Comparison of ENCODE assay signal across 13 cellular contexts in genomic region chr6:35391240-35391968, GRCh38. TPM values are rescaled to one million over a fixed set of nuclear protein-coding genes. Genes with fewer than 3 reads are reported as not detected.
DNase-seq lines count a peak whose midpoint lies in the region; ATAC-seq and TF ChIP-seq lines count a peak whose summit lies in the region.
"Had no signal": no experiment of that assay in that cellular context is flagged by ENCODE, and none has a peak within 500 bp of the region (broad histone marks: within the 10 kb centered on the region; RNA-seq: fewer than 3 reads in every experiment).

No MANE protein-coding gene starts in this region.

- DNase-seq in CD4-positive, alpha-beta T cell, result no peak
- peak; percentile 99 for DNase-seq in PC-3
- DNase-seq in choroid plexus epithelial cell (ENCODE audit: low read depth), result peak; percentile 95
- no peak for DNase-seq in naive thymus-derived CD4-positive, alpha-beta T cell
- DNase-seq in NCI-H128 (lab: John Stamatoyannopoulos, UW; ENCODE audit: unreplicated experiment), result no peak
- DNase-seq in activated CD4-positive, alpha-beta T cell treated with anti-CD3 and anti-CD28 coated beads, Interleukin-2, amount 50 U/mL, for 4 hours, result no peak
- DNase-seq: activated CD4-positive, CD25-positive, alpha-beta regulatory T cell treated with anti-CD3 and anti-CD28 coated beads, Interleukin-2, amount 50 U/mL, for 72 hours; endodermal cell; NCI-H2227 treated with DMSO at 0.1 percent for 48 hours; retina had no signal

- ATAC-seq in CD4-positive, alpha-beta T cell (ENCODE audit: poor library complexity), result peak; percentile 77
- ATAC-seq in PC-3, result peak; percentile 75
- ATAC-seq in naive thymus-derived CD4-positive, alpha-beta T cell, result peak; percentile 67
- no peak for ATAC-seq in GM18517 (IDR thresholded peaks at IDR 0.05; ENCODE audit: unreplicated experiment)
- ATAC-seq in GM19452 (IDR thresholded peaks at IDR 0.05; ENCODE audit: unreplicated experiment), result no peak
- ATAC-seq: GM12878 had no signal

- no peaks in the 10 kb centered on the region for H3K9me2 ChIP-seq in PC-3 (replicated peaks; ENCODE audit: low read length)

- peak overlapping the region; percentile 29; the same call in 1 of the 2 replicates for H3K4me3 ChIP-seq in PC-3 (ENCODE audit: low read length)
- no peak overlapping the region for H3K4me3 ChIP-seq in choroid plexus epithelial cell (ENCODE audit: low read depth, low read length)
- H3K4me3 ChIP-seq in naive thymus-derived CD4-positive, alpha-beta T cell (ENCODE audit: low read length), result no peak overlapping the region
- H3K4me3 ChIP-seq: GM12878 had no signal

- CTCF ChIA-PET in CD4-positive, alpha-beta T cell (lab: Charles Lee), result no interaction called here
- CTCF ChIA-PET in PC-3 (lab: Charles Lee), result interaction anchor here (0.9 to 1.6 kb wide), 3 partner anchors 24 to 58 kb away, joined by 3 to 7 read pairs (median 4); no protein-coding TSS in a partner anchor
- CTCF ChIA-PET in naive thymus-derived CD4-positive, alpha-beta T cell (lab: Charles Lee), result no interaction called here

- H2AFZ ChIP-seq in PC-3 (ENCODE audit: low read length), result no peak overlapping the region

- H3K27me3 ChIP-seq in CD4-positive, alpha-beta T cell (ENCODE audit: control insufficient read depth, insufficient read depth, low read length), result no peaks in the 10 kb centered on the region
- H3K27me3 ChIP-seq in PC-3 (ENCODE audit: low read length), result no peaks in the 10 kb centered on the region
- no peaks in the 10 kb centered on the region for H3K27me3 ChIP-seq in naive thymus-derived CD4-positive, alpha-beta T cell (ENCODE audit: control insufficient read depth in 2 of 2, insufficient read depth in 2 of 2, low read length in 2 of 2)

- no peak for TF ChIP-seq CTCF in CD4-positive, alpha-beta T cell (IDR thresholded peaks at IDR 0.05)
- TF ChIP-seq CTCF in PC-3 (conservative IDR thresholded peaks at IDR 0.05; ENCODE audit: low read depth, low read length) (peak; percentile 22; the same call in 1 of the 2 replicates), choroid plexus epithelial cell (conservative IDR thresholded peaks at IDR 0.05; ENCODE audit: low read depth, low read length) (peak; percentile 28)

- intact Hi-C loops in CD4-positive, alpha-beta T cell (cut with DNase I, micrococcal nuclease), result loop anchor here in 1 of 2 experiments (10.0 kb wide), 1 partner anchor 47 kb away; the partner anchor contains the start of gene PPARD
- intact Hi-C loops in PC-3 (cut with micrococcal nuclease), result loop anchor here (1.0 kb wide), 3 partner anchors 24 to 49 kb away; partner anchors contain the start of gene PPARD
- intact Hi-C loops in naive thymus-derived CD4-positive, alpha-beta T cell (cut with micrococcal nuclease), result loop anchor here in 1 of 2 donors (5.0 to 10.0 kb wide), 2 partner anchors 34 to 53 kb away; no protein-coding TSS in a partner anchor

- H3K4me3 Mint-ChIP-seq in CD4-positive, alpha-beta T cell, result peak overlapping the region; percentile 43
- peak overlapping the region in 4 of 10 donors; percentile 14 to 52 (median 30) for H3K4me3 Mint-ChIP-seq in naive thymus-derived CD4-positive, alpha-beta T cell
- H3K4me3 Mint-ChIP-seq: endodermal cell had no signal

- BruUV-seq in PC-3 (replicated peaks; lab: Mats Ljungman, UMichigan), result TSS peak; percentile 90

- H3K4me1 ChIP-seq in PC-3 (ENCODE audit: insufficient read depth, low read length), result peaks cover 55% of the 10 kb centered on the region
- peaks cover 13 to 17% of the 10 kb centered on the region in 2 donors for H3K4me1 ChIP-seq in naive thymus-derived CD4-positive, alpha-beta T cell (ENCODE audit: control insufficient read depth in 2 of 2, insufficient read depth in 2 of 2, low read length in 2 of 2)

- peaks cover 22% of the 10 kb centered on the region for H3K36me3 Mint-ChIP-seq in CD4-positive, alpha-beta T cell (ENCODE audit: low read depth)
- peaks cover 0 to 10% (median 0%) of the 10 kb centered on the region in 5 donors for H3K36me3 Mint-ChIP-seq in naive thymus-derived CD4-positive, alpha-beta T cell

- H3F3A ChIP-seq in PC-3 (ENCODE audit: low read length, unreplicated experiment), result peaks cover 15% of the 10 kb centered on the region

- H3K27ac ChIP-seq in CD4-positive, alpha-beta T cell (ENCODE audit: low read depth, low read length), result no peak overlapping the region
- H3K27ac ChIP-seq in PC-3 (ENCODE audit: low read length), result peak overlapping the region; percentile 99
- H3K27ac ChIP-seq in naive thymus-derived CD4-positive, alpha-beta T cell (ENCODE audit: low read depth, low read length), result no peak overlapping the region

- H3K4me1 Mint-ChIP-seq in CD4-positive, alpha-beta T cell (ENCODE audit: low read depth), result peaks cover 77% of the 10 kb centered on the region
- peaks cover 33 to 76% (median 68%) of the 10 kb centered on the region in 7 donors for H3K4me1 Mint-ChIP-seq in naive thymus-derived CD4-positive, alpha-beta T cell

- H3K9me3 ChIP-seq in CD4-positive, alpha-beta T cell (ENCODE audit: control insufficient read depth, low read length), result no peaks in the 10 kb centered on the region
- H3K9me3 ChIP-seq in PC-3 (ENCODE audit: low read length), result no peaks in the 10 kb centered on the region
- no peaks in the 10 kb centered on the region for H3K9me3 ChIP-seq in naive thymus-derived CD4-positive, alpha-beta T cell (ENCODE audit: control insufficient read depth in 2 of 3, low read length in 3 of 3)

- peaks cover 74% of the 10 kb centered on the region for H3K79me2 ChIP-seq in PC-3 (ENCODE audit: low read length)

- H3K27ac Mint-ChIP-seq in CD4-positive, alpha-beta T cell, result peak overlapping the region; percentile 89
- peak overlapping the region in 8 of 9 donors; percentile 42 to 86 (median 70) for H3K27ac Mint-ChIP-seq in naive thymus-derived CD4-positive, alpha-beta T cell
- H3K27ac Mint-ChIP-seq: endodermal cell had no signal

- H3K9me3 Mint-ChIP-seq in CD4-positive, alpha-beta T cell, result no peaks in the 10 kb centered on the region
- peaks cover 0 to 2% (median 0%) of the 10 kb centered on the region in 11 donors for H3K9me3 Mint-ChIP-seq in naive thymus-derived CD4-positive, alpha-beta T cell
- H3K9me3 Mint-ChIP-seq: endodermal cell had no signal

- H3K27me3 Mint-ChIP-seq in CD4-positive, alpha-beta T cell, result no peaks in the 10 kb centered on the region
- H3K27me3 Mint-ChIP-seq in naive thymus-derived CD4-positive, alpha-beta T cell, result no peaks in the 10 kb centered on the region

- no peaks in the 10 kb centered on the region for H3K36me3 ChIP-seq in PC-3 (ENCODE audit: low read depth, low read length)
- no peaks in the 10 kb centered on the region for H3K36me3 ChIP-seq in naive thymus-derived CD4-positive, alpha-beta T cell (ENCODE audit: control insufficient read depth in 2 of 3, insufficient read depth in 3 of 3, low read length in 3 of 3)

- peak overlapping the region; percentile 95 for H3K9ac ChIP-seq in PC-3 (ENCODE audit: low read length)

- peak overlapping the region; percentile 73 for H3K4me2 ChIP-seq in PC-3 (ENCODE audit: low read length)

- no peaks in the 10 kb centered on the region for H4K20me1 ChIP-seq in PC-3 (ENCODE audit: low read length)

- POLR2A ChIA-PET in CD4-positive, alpha-beta T cell (lab: Charles Lee), result interaction anchor here (0.7 kb wide), 1 partner anchor 43 kb away, joined by 3 read pairs; no protein-coding TSS in a partner anchor
- POLR2A ChIA-PET in PC-3 (lab: Charles Lee; ENCODE audit: unreplicated experiment), result interaction anchor here (0.6 to 1.4 kb wide), 4 partner anchors 10 to 394 kb away, joined by 3 to 18 read pairs (median 8); no protein-coding TSS in a partner anchor
- POLR2A ChIA-PET in naive thymus-derived CD4-positive, alpha-beta T cell (lab: Charles Lee), result interaction anchor here (0.8 kb wide), 1 partner anchor 1206 kb away, joined by 3 read pairs; no protein-coding TSS in a partner anchor

RNA-seq across cellular contexts. Expression of gene PPARD, which starts 49.0 kb away (rescaled TPM):
- total RNA-seq in CD4-positive, alpha-beta T cell, result 10 to 100 TPM; 34.1 to 37.0 TPM
- total RNA-seq in PC-3 (2014; rRNA removed), result 24.5 and 26.2 TPM in 2 replicates
- total RNA-seq in naive thymus-derived CD4-positive, alpha-beta T cell, result 10 to 100 TPM; 29.3 to 47.1 (median 36.0) TPM
- polyA plus RNA-seq in naive thymus-derived CD4-positive, alpha-beta T cell, result 10 to 100 TPM in 1 of 2 donors, 1 to 10 TPM in 1; 7.3 to 20.2 TPM

Comparison
In these comparisons a context has a peak if more than half of its experiments do, and no peak if none do; other contexts are left out.
1. ATAC-seq: peak in CD4-positive, alpha-beta T cell (single experiment), PC-3 (single experiment) and naive thymus-derived CD4-positive, alpha-beta T cell (single experiment); none in GM18517 (single experiment) and GM19452 (single experiment).
2. DNase-seq: peak in PC-3 (single experiment) and choroid plexus epithelial cell (single experiment); none in CD4-positive, alpha-beta T cell (0 of 10), naive thymus-derived CD4-positive, alpha-beta T cell (0 of 9), NCI-H128 (single experiment) and activated CD4-positive, alpha-beta T cell treated with anti-CD3 and anti-CD28 coated beads, Interleukin-2, amount 50 U/mL, for 4 hours (0 of 2).